16 cellular contexts compared by ENCODE assay signal in the genomic region with DNA sequence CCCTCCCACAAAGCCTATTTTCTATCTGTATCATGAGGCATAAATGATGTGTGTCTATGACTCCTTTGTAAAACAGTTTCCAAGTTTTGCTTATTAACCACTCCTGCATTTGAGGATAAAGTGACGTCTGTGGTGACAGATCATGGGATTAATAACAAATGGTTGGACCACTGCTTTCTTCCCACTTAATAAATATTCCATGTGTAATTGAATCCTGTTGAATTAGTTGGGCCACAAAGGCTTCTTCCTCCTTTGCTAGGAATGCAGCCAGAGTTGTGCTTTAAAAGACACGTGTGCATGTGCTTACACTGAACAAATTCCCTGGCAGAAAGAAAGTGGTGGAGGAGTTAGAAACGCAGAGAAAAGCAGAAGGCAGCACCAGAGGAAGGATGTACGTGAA.
"Had no signal": no experiment of that assay in that cellular context is flagged by ENCODE, and none has a peak within 500 bp of the region (broad histone marks: within the 10 kb centered on the region; RNA-seq: fewer than 3 reads in every experiment).

No MANE protein-coding gene starts in this region.

- H3K27me3 ChIP-seq: breast epithelium, esophagus muscularis mucosa, upper lobe of left lung had no signal

- DNase-seq: activated CD4-positive, alpha-beta memory T cell treated with anti-CD3 and anti-CD28 coated beads for 36 hours; activated CD4-positive, alpha-beta T cell treated with anti-CD3 and anti-CD28 coated beads for 1 hour; activated effector memory CD4-positive, alpha-beta T cell treated with anti-CD3 and anti-CD28 coated beads, Interleukin-2, amount 50 U/mL, for 16 hours; activated T-cell treated with anti-CD3 and anti-CD28 coated beads, Interleukin-2, amount 50 U/mL, for 4 hours; amniotic stem cell; naive thymus-derived CD8-positive, alpha-beta T cell; nucleus accumbens; stimulated activated CD4-positive, alpha-beta T cell treated with anti-CD3 and anti-CD28 coated beads, Interleukin-4, amount 100 ng/mL, for 1 hour; stimulated activated CD8-positive, alpha-beta memory T cell treated with anti-CD3 and anti-CD28 coated beads, Interleukin-4, amount 100 ng/mL, for 48 hours; stimulated activated naive CD8-positive, alpha-beta T cell treated with anti-CD3 and anti-CD28 coated beads, Interleukin-15, Interleukin-2, amounts not matched to agents 100 U/mL and 50 U/mL, for 24 hours; T1000; upper lobe of left lung had no signal

- H3K27ac ChIP-seq: esophagus muscularis mucosa, prostate gland, upper lobe of left lung had no signal

- H3K4me3 ChIP-seq: breast epithelium, esophagus muscularis mucosa, lung, prostate gland, upper lobe of left lung had no signal

- H3K9me3 ChIP-seq: breast epithelium, esophagus muscularis mucosa, prostate gland, upper lobe of left lung had no signal

- H3K36me3 ChIP-seq: breast epithelium, esophagus muscularis mucosa, prostate gland, upper lobe of left lung had no signal

- H3K4me1 ChIP-seq: prostate gland, upper lobe of left lung had no signal
